In the genomic region with DNA sequence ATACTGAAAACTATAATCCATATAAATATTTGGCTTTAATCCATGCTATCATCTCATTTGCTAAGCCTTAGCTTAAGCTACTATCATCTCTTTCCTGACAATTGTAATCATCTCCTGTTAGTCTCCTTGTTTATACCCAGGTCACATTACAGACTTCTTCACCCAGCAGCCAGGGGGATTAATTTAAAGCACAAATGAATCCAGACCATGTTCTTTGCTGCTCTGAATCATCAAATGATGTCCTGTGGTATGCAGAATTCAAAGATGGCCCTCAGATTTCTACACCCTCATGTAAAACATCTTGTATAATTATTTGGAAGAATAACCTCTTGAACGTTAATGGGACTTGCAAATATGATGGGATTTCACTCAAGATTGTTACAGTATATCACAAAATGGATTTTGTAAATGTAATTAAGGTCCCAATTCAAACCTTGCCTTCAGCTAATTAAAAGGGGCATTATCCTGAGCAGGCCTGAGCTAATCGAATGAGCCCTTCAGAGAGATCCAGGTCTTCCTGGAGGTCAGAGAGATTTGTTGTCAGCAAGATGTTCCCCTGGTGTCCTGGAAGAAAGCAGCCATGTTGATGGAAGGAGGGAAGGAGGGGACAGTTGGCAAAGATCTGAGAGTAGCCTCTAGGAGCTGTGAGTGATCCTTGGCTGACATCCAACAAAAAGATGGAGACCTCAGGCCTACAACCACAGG, we compare ENCODE assay signal across 20 cellular contexts.
DNase-seq lines count a peak whose midpoint lies in the region; ATAC-seq, FAIRE-seq and TF ChIP-seq lines count a peak whose summit lies in the region.
"Had no signal": no experiment of that assay in that cellular context is flagged by ENCODE, and none has a peak within 500 bp of the region (broad histone marks: within the 10 kb centered on the region; RNA-seq: fewer than 3 reads in every experiment).

No MANE protein-coding gene starts in this region.

- peaks cover 2 to 7% of the 10 kb centered on the region in 2 donors for H3K9me3 Mint-ChIP-seq in stimulated activated naive B cell treated with anti-CD40 and anti-IgM and Interleukin-4, amounts not matched to agents 10 μg/mL and 1 μg/mL and 100 μg/mL, for 72 hours

- TF ChIP-seq POLR2A in H54 (IDR thresholded peaks at IDR 0.05; ENCODE audit: low read depth, low read length), result no peak

- H3K27me3 Mint-ChIP-seq in stimulated activated naive B cell treated with anti-CD40 and anti-IgM and Interleukin-4, amounts not matched to agents 10 μg/mL and 1 μg/mL and 100 μg/mL, for 72 hours, result no peaks in the 10 kb centered on the region
- H3K27me3 Mint-ChIP-seq: B cell, T-helper 17 cell had no signal

- FAIRE-seq in H54 (lab: Jason Lieb, UNC), result peak; percentile 43
- FAIRE-seq: A549, G401.6 had no signal

- no peak for TF ChIP-seq CTCF in BE2C (IDR thresholded peaks at IDR 0.05; ENCODE audit: low read depth, low read length)

- no peaks in the 10 kb centered on the region for H3K9me3 ChIP-seq in BE2C
- H3K9me3 ChIP-seq: A549 had no signal

- H3K27ac Mint-ChIP-seq in stimulated activated naive B cell treated with anti-CD40 and anti-IgM and Interleukin-4, amounts not matched to agents 10 μg/mL and 1 μg/mL and 100 μg/mL, for 72 hours, result no peak overlapping the region
- H3K27ac Mint-ChIP-seq: B cell; CD14-positive monocyte; CD8-positive, alpha-beta memory T cell; T-helper 17 cell had no signal

- no peaks in the 10 kb centered on the region for H3K36me3 Mint-ChIP-seq in stimulated activated naive B cell treated with anti-CD40 and anti-IgM and Interleukin-4, amounts not matched to agents 10 μg/mL and 1 μg/mL and 100 μg/mL, for 72 hours
- H3K36me3 Mint-ChIP-seq: CD14-positive monocyte; CD8-positive, alpha-beta memory T cell had no signal

- H3K4me3 ChIP-seq in BE2C (ENCODE audit: low read depth, low read length) (no peak overlapping the region), skeletal muscle cell (ENCODE audit: low read depth, low read length) (no peak overlapping the region)
- H3K4me3 ChIP-seq: A549 had no signal

- no peak overlapping the region for H3K4me3 Mint-ChIP-seq in stimulated activated naive B cell treated with anti-CD40 and anti-IgM and Interleukin-4, amounts not matched to agents 10 μg/mL and 1 μg/mL and 100 μg/mL, for 72 hours
- H3K4me3 Mint-ChIP-seq: B cell; CD14-positive monocyte; CD8-positive, alpha-beta memory T cell; T-helper 17 cell had no signal

- H3K4me1 Mint-ChIP-seq in stimulated activated naive B cell treated with anti-CD40 and anti-IgM and Interleukin-4, amounts not matched to agents 10 μg/mL and 1 μg/mL and 100 μg/mL, for 72 hours, result no peaks in the 10 kb centered on the region
- H3K4me1 Mint-ChIP-seq: B cell; CD14-positive monocyte; CD8-positive, alpha-beta memory T cell; T-helper 17 cell had no signal

- no peaks in the 10 kb centered on the region for H3K27me3 ChIP-seq in BE2C

- no peak for ATAC-seq in stimulated activated naive B cell treated with anti-CD40 and anti-IgM and Interleukin-4, amounts not matched to agents 10 μg/mL and 1 μg/mL and 100 μg/mL, for 72 hours (replicated peaks)
- no peak for ATAC-seq in HG02973 (IDR thresholded peaks at IDR 0.05; ENCODE audit: unreplicated experiment)
- ATAC-seq: A549, Panc1, SK-N-SH treated with all-trans-retinoic acid at 6 μM for 48 hours, T-helper 17 cell had no signal

- no peaks in the 10 kb centered on the region for H3K36me3 ChIP-seq in BE2C

- no peaks in the 10 kb centered on the region for H3K4me1 ChIP-seq in BE2C

- DNase-seq in BE2C (peak; percentile 23), H54 (ENCODE audit: insufficient read length, low spot score) (no peak), RPMI8226 (peak; percentile 64), skeletal muscle cell (ENCODE audit: low read depth) (peak; percentile 11), dermis blood vessel endothelial cell (no peak)
- DNase-seq in stimulated activated naive B cell treated with anti-CD40 and anti-IgM and Interleukin-4, amounts not matched to agents 10 μg/mL and 1 μg/mL and 100 μg/mL, for 72 hours, result no peak
- DNase-seq: CD8-positive, alpha-beta memory T cell; NCI-H1092; NCI-H1436; NCI-H187; NCI-H2081 treated with DMSO at 0.1 percent for 48 hours; NCI-H774; T-helper 17 cell had no signal

Comparison
In these comparisons a context has a peak if more than half of its experiments do, and no peak if none do; other contexts are left out.
1. DNase-seq: peak in BE2C (single experiment), RPMI8226 (single experiment) and skeletal muscle cell (single experiment); none in H54 (single experiment), dermis blood vessel endothelial cell (single experiment) and stimulated activated naive B cell treated with anti-CD40 and anti-IgM and Interleukin-4, amounts not matched to agents 10 μg/mL and 1 μg/mL and 100 μg/mL, for 72 hours (single experiment).